16 cellular contexts compared by ENCODE assay signal in the genomic region with DNA sequence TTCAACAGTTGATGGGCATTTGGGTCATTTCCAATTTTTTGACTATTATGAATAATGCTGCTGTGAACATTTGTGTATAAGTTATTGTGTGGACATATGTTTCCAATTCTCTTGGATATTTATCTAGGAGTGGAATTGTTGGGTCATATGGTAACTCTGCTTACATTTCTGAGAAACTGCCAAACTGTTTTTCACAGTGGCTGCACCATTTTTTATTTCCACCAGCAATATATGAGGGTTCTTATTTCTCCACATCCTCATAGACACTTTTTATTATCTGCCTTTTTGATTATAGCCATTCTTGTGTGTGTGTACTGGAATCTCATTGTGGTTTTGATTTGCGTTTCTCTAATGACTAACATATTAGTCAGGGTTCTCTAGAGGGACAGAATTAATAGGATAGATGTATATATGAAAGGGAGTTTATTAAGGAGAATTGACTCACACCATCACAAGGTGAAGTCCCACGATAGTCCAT. TPM values are rescaled to one million over a fixed set of nuclear protein-coding genes. Genes with fewer than 3 reads are reported as not detected.
DNase-seq lines count a peak whose midpoint lies in the region; ATAC-seq, FAIRE-seq and TF ChIP-seq lines count a peak whose summit lies in the region.
"Had no signal": no experiment of that assay in that cellular context is flagged by ENCODE, and none has a peak within 500 bp of the region (broad histone marks: within the 10 kb centered on the region; RNA-seq: fewer than 3 reads in every experiment).

No MANE protein-coding gene starts in this region.

- no peak overlapping the region for H3K23ac ChIP-seq in IMR-90 (ENCODE audit: low read depth, low read length)

- H3K4me3 Mint-ChIP-seq in astrocyte (ENCODE audit: unreplicated experiment) (no peak overlapping the region), CD14-positive monocyte (no peak overlapping the region)
- H3K4me3 Mint-ChIP-seq: activated CD4-positive, alpha-beta memory T cell treated with anti-CD3 and anti-CD28 coated beads for 36 hours had no signal

- no peak overlapping the region for H2BK120ac ChIP-seq in IMR-90 (ENCODE audit: low read depth, low read length)

- no peak overlapping the region for H3K14ac ChIP-seq in IMR-90 (replicated peaks; ENCODE audit: low read depth, low read length)

- H2AK5ac ChIP-seq in IMR-90 (ENCODE audit: low read depth, low read length) = no peak overlapping the region

- no peak overlapping the region for H4K5ac ChIP-seq in IMR-90 (ENCODE audit: low read depth, low read length)

- ATAC-seq in IMR-90 (ENCODE audit: low read depth) = peak; percentile 94
- ATAC-seq in HG03521 (IDR thresholded peaks at IDR 0.05; ENCODE audit: unreplicated experiment) = no peak

- no peak overlapping the region for H4K91ac ChIP-seq in IMR-90 (ENCODE audit: insufficient read depth, low read depth, low read length)

- no peak for TF ChIP-seq CTCF in AG09319 (IDR thresholded peaks at IDR 0.05; ENCODE audit: low read depth, low read length)
- TF ChIP-seq CTCF in IMR-90 (conservative IDR thresholded peaks at IDR 0.05; ENCODE audit: low read depth, low read length) = no peak
- TF ChIP-seq CTCF in astrocyte (IDR thresholded peaks at IDR 0.05; ENCODE audit: insufficient read depth, low read depth, low read length) = no peak
- no peak for TF ChIP-seq CTCF in CD14-positive monocyte (IDR thresholded peaks at IDR 0.05)

- H3K36me3 Mint-ChIP-seq in astrocyte (ENCODE audit: low read depth, unreplicated experiment) (peaks cover 2% of the 10 kb centered on the region), CD14-positive monocyte (no peaks in the 10 kb centered on the region)
- H3K36me3 Mint-ChIP-seq: activated CD4-positive, alpha-beta memory T cell treated with anti-CD3 and anti-CD28 coated beads for 36 hours had no signal

- H3K27me3 ChIP-seq in IMR-90 (ENCODE audit: control insufficient read depth, insufficient read depth, low read length) (peaks cover 30% of the 10 kb centered on the region), astrocyte (ENCODE audit: insufficient read depth, low read length) (peaks cover 26% of the 10 kb centered on the region)

- POLR2A ChIA-PET in IMR-90 (lab: Charles Lee; ENCODE audit: unreplicated experiment) = no interaction called here

- H3K4me3 ChIP-seq in IMR-90 (ENCODE audit: insufficient read depth, low read depth, low read length) = no peak overlapping the region
- no peak overlapping the region for H3K4me3 ChIP-seq in astrocyte (ENCODE audit: insufficient read depth, low read depth, low read length)
- H3K4me3 ChIP-seq: spleen, stomach had no signal

- no peak overlapping the region for H3K27ac ChIP-seq in IMR-90 (ENCODE audit: insufficient read depth, low read length)
- no peak overlapping the region for H3K27ac ChIP-seq in astrocyte (ENCODE audit: low read depth, low read length)
- H3K27ac ChIP-seq: spleen, stomach had no signal

- H2BK15ac ChIP-seq in IMR-90 (ENCODE audit: low read depth, low read length) = no peak overlapping the region

- H3K9me3 ChIP-seq in IMR-90 (ENCODE audit: control insufficient read depth, insufficient read depth, low read length) (no peaks in the 10 kb centered on the region), astrocyte (ENCODE audit: insufficient read depth, low read depth, low read length) (no peaks in the 10 kb centered on the region)
- H3K9me3 ChIP-seq: spleen, stomach had no signal

- TF ChIP-seq POLR2A in IMR-90 (IDR thresholded peaks at IDR 0.05; ENCODE audit: low read depth, low read length) = no peak

- WGBS in IMR-90 (ENCODE audit: extremely low coverage in 2 of 2, insufficient read length in 1 of 2), 2 experiments = no CpG with 5 or more reads among the region's 2 CpGs

- in situ Hi-C loops in IMR-90 (cut with MboI; ENCODE audit: low sequenced_read_pairs) = no loop called here

- intact Hi-C loops in IMR-90 (cut with micrococcal nuclease) = no loop called here
- intact Hi-C loops in CD14-positive monocyte (cut with micrococcal nuclease) = no loop called here

- no peaks in the 10 kb centered on the region for H3K4me1 ChIP-seq in IMR-90 (ENCODE audit: control insufficient read depth, insufficient read depth, low read length)
- peaks cover 8% of the 10 kb centered on the region for H3K4me1 ChIP-seq in astrocyte (ENCODE audit: insufficient read depth, low read length)
- H3K4me1 ChIP-seq: spleen, stomach had no signal

- no peak overlapping the region for H3K27ac Mint-ChIP-seq in astrocyte (ENCODE audit: unreplicated experiment)
- no peak overlapping the region for H3K27ac Mint-ChIP-seq in CD14-positive monocyte
- H3K27ac Mint-ChIP-seq: activated CD4-positive, alpha-beta memory T cell treated with anti-CD3 and anti-CD28 coated beads for 36 hours had no signal

- H3K9ac ChIP-seq in IMR-90 (ENCODE audit: low read depth, low read length) (no peak overlapping the region), astrocyte (ENCODE audit: low read length) (no peak overlapping the region)

- no peaks in the 10 kb centered on the region for H3K36me3 ChIP-seq in IMR-90 (ENCODE audit: control insufficient read depth, insufficient read depth, low read length)
- H3K36me3 ChIP-seq in astrocyte (ENCODE audit: insufficient read depth, low read length) = no peaks in the 10 kb centered on the region
- H3K36me3 ChIP-seq: spleen, stomach had no signal

- CTCF ChIA-PET in IMR-90 (lab: Yijun Ruan, JAX) = no interaction called here

- H2BK20ac ChIP-seq in IMR-90 (ENCODE audit: low read depth, low read length) = no peak overlapping the region

- H3K18ac ChIP-seq in IMR-90 (ENCODE audit: low read depth, low read length) = no peak overlapping the region

- H3K9me3 Mint-ChIP-seq in astrocyte (ENCODE audit: unreplicated experiment) = no peaks in the 10 kb centered on the region
- H3K9me3 Mint-ChIP-seq in CD14-positive monocyte = peaks cover 0 to 6% (median under 1%) of the 10 kb centered on the region in 7 donors
- H3K9me3 Mint-ChIP-seq: activated CD4-positive, alpha-beta memory T cell treated with anti-CD3 and anti-CD28 coated beads for 36 hours had no signal

- dilution Hi-C loops in IMR-90 (cut with HindIII; ENCODE audit: low sequenced_read_pairs, unreplicated experiment) = no loop called here

- peak; percentile 49 for DNase-seq in AG09319 (ENCODE audit: extremely low read depth, low read depth)
- DNase-seq in IMR-90 = peak; percentile 95
- DNase-seq in astrocyte (ENCODE audit: low read depth) = peak; percentile 90
- DNase-seq in foreskin melanocyte = peak; percentile 90
- DNase-seq in CD14-positive monocyte (ENCODE audit: low spot score) = no peak
- no peak for DNase-seq in stimulated activated CD4-positive, alpha-beta T cell treated with anti-CD3 and anti-CD28 coated beads, Interleukin-2, amount 100 ng/mL, for 24 hours
- no peak for DNase-seq in NCI-H1092 (lab: John Stamatoyannopoulos, UW)
- DNase-seq: activated CD4-positive, alpha-beta memory T cell treated with anti-CD3 and anti-CD28 coated beads for 36 hours; AML-193; aorta; DMS153; NK-92 treated with Interleukin-12 subunit alpha and Interleukin-12 subunit beta, amount 100 ng/mL, for 24 hours; spleen; stomach had no signal

- no peaks in the 10 kb centered on the region for H3K79me2 ChIP-seq in astrocyte (ENCODE audit: insufficient read depth, low read length)

- H2BK5ac ChIP-seq in IMR-90 (ENCODE audit: low read depth, low read length, poor library complexity, severe bottlenecking) = no peak overlapping the region

- H3K9me1 ChIP-seq in IMR-90 (ENCODE audit: insufficient read depth, low read length) = peaks cover 7% of the 10 kb centered on the region

- H3K4me2 ChIP-seq in IMR-90 (ENCODE audit: low read depth, low read length) = no peak overlapping the region
- H3K4me2 ChIP-seq in astrocyte (ENCODE audit: low read length) = peak overlapping the region; percentile 23

- H3K4me1 Mint-ChIP-seq in astrocyte (ENCODE audit: low read depth, unreplicated experiment) (no peaks in the 10 kb centered on the region), CD14-positive monocyte (no peaks in the 10 kb centered on the region)

- H3K56ac ChIP-seq in IMR-90 (ENCODE audit: extremely low read depth, insufficient read depth, low read length) = no peak overlapping the region

- no peaks in the 10 kb centered on the region for H3K79me1 ChIP-seq in IMR-90 (ENCODE audit: low read depth in 1 of 2, low read length in 2 of 2)

- H4K8ac ChIP-seq in IMR-90 (ENCODE audit: low read depth in 2 of 2, low read length in 2 of 2) = no peak overlapping the region

- BruUV-seq in IMR-90 (replicated peaks; lab: Mats Ljungman, UMichigan) = no TSS peak

- H2AFZ ChIP-seq in IMR-90 (replicated peaks; ENCODE audit: low read length, poor library complexity) = no peak overlapping the region
- no peak overlapping the region for H2AFZ ChIP-seq in astrocyte (ENCODE audit: low read depth, low read length)

- no peak for FAIRE-seq in astrocyte (lab: Jason Lieb, UNC)
- FAIRE-seq: HTR-8/SVneo had no signal

- H4K20me1 ChIP-seq in IMR-90 (ENCODE audit: insufficient read depth, low read length) (peaks cover 5% of the 10 kb centered on the region; the same call in 1 of the 2 replicates), astrocyte (ENCODE audit: insufficient read depth, low read length) (no peaks in the 10 kb centered on the region)

- H3K4ac ChIP-seq in IMR-90 (ENCODE audit: low read depth, low read length) = no peak overlapping the region

- H2AK9ac ChIP-seq in IMR-90 (replicated peaks; ENCODE audit: low read depth, low read length, poor library complexity) = no peak overlapping the region

- peaks cover 33% of the 10 kb centered on the region for H3K27me3 Mint-ChIP-seq in astrocyte (ENCODE audit: low read depth, unreplicated experiment)
- H3K27me3 Mint-ChIP-seq in CD14-positive monocyte (ENCODE audit: low read depth in 3 of 3) = peaks cover 7 to 25% (median 9%) of the 10 kb centered on the region in 3 donors

- no peak for TF ChIP-seq RAD21 in IMR-90 (IDR thresholded peaks at IDR 0.05; ENCODE audit: low read length)

TF ChIP-seq in IMR-90, 13 proteins besides CTCF, POLR2A, EP300 and RAD21:
- TF ChIP-seq CEBPB (IDR thresholded peaks at IDR 0.05; ENCODE audit: low read depth, low read length) (no peak), FOS (IDR thresholded peaks at IDR 0.05; ENCODE audit: low read depth, low read length) (peak; percentile 44)

RNA-seq across cellular contexts. Expression of a gene that starts 14.7 kb away (rescaled TPM):
- total RNA-seq in IMR-90 (2012; rRNA removed) (51.9 and 63.4 TPM in 2 replicates), astrocyte (26.9 and 27.7 TPM in 2 replicates)
- polyA plus RNA-seq in IMR-90 (2012; rRNA removed) (50.2 and 51.6 TPM in 2 replicates), CD14-positive monocyte (10 to 100 TPM; 25.8 to 26.9 TPM)
- polyA plus RNA-seq in IMR-90 (2012; cell fraction: cytosol; rRNA removed) = 33.8 and 51.4 TPM in 2 replicates
- polyA plus RNA-seq in IMR-90 (2012; cell fraction: nucleus; rRNA removed; ENCODE audit: low replicate concordance) = 18.2 and 24.4 TPM in 2 replicates

Comparison
In these comparisons a context has a peak if more than half of its experiments do, and no peak if none do; other contexts are left out.
1. DNase-seq: peak in AG09319 (single experiment), IMR-90 (single experiment), astrocyte (single experiment) and foreskin melanocyte (single experiment); none in CD14-positive monocyte (single experiment), stimulated activated CD4-positive, alpha-beta T cell treated with anti-CD3 and anti-CD28 coated beads, Interleukin-2, amount 100 ng/mL, for 24 hours (0 of 2) and NCI-H1092 (single experiment).